In the genomic region with DNA sequence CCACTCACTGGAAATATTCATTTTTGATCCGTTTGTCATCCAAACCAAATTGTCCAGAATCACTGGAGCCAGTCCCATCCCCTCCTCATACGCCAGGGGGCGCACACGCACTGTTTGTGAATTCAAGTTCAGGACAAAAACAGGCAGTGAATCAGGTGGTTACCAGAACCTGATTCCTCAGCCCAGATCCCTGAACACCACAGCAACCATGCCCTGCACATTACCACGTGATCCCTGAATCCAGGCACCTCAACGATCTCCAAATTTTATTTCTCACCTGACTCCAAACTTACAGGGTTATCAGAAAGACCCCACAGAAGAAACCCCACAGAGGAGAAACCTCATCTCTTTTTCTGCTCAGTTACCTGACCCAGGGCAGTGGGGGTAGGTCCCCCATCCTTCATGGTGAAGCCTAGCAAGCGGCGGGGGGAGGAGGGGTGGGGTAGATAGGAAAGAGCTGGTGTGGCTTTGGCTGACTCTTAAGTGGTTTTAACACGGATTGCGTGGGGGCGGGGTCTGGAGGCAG, we compare ENCODE assay signal across 8 cellular contexts. TPM values are rescaled to one million over a fixed set of nuclear protein-coding genes. Genes with fewer than 3 reads are reported as not detected.
DNase-seq lines count a peak whose midpoint lies in the region; ATAC-seq, FAIRE-seq and TF ChIP-seq lines count a peak whose summit lies in the region.

No MANE protein-coding gene starts in this region.

- H2AFZ ChIP-seq in astrocyte (ENCODE audit: low read depth, low read length) (no peak overlapping the region), hepatocyte (no peak overlapping the region)

- peaks cover 28% of the 10 kb centered on the region for H3K4me1 Mint-ChIP-seq in astrocyte (ENCODE audit: low read depth, unreplicated experiment)

- H3K36me3 Mint-ChIP-seq in astrocyte (ENCODE audit: low read depth, unreplicated experiment), result peaks cover 4% of the 10 kb centered on the region

- peak; percentile 87 for DNase-seq in GM13976 (ENCODE audit: low spot score)
- DNase-seq in NCI-H2081 (lab: John Stamatoyannopoulos, UW), result peak; percentile 88 to 89
- DNase-seq in T-helper 9 cell, result peak; percentile 82
- DNase-seq in astrocyte (ENCODE audit: low read depth), result peak; percentile 66
- peak; percentile 93 for DNase-seq in hepatocyte (ENCODE audit: low spot score)
- DNase-seq in sciatic nerve (ENCODE audit: low spot score), result peak; percentile 92

- H3K36me3 ChIP-seq in astrocyte (ENCODE audit: insufficient read depth, low read length) (no peaks in the 10 kb centered on the region), hepatocyte (replicated peaks; ENCODE audit: insufficient read depth, low read depth) (no peaks in the 10 kb centered on the region)

- peak overlapping the region; percentile 36 for H3K4me2 ChIP-seq in astrocyte (ENCODE audit: low read length)
- no peak overlapping the region for H3K4me2 ChIP-seq in hepatocyte

- H3K9me3 Mint-ChIP-seq in astrocyte (ENCODE audit: unreplicated experiment), result peaks cover 2% of the 10 kb centered on the region

- 15% methylated on average over 11 of the region's 11 CpGs for WGBS in hepatocyte (ENCODE audit: low lambda C conversion rate, missing lambda C conversion rate)

- peaks cover 27% of the 10 kb centered on the region for H4K20me1 ChIP-seq in astrocyte (ENCODE audit: insufficient read depth, low read length)
- H4K20me1 ChIP-seq in hepatocyte (ENCODE audit: insufficient read depth, poor library complexity, severe bottlenecking), result no peaks in the 10 kb centered on the region

- FAIRE-seq in astrocyte (lab: Jason Lieb, UNC), result peak; percentile 100

- H3K27ac Mint-ChIP-seq in astrocyte (ENCODE audit: unreplicated experiment), result no peak overlapping the region

- no peaks in the 10 kb centered on the region for H3K27me3 ChIP-seq in astrocyte (ENCODE audit: insufficient read depth, low read length)
- H3K27me3 ChIP-seq in hepatocyte, result no peaks in the 10 kb centered on the region

- TF ChIP-seq CTCF in GM13976 (IDR thresholded peaks at IDR 0.05; ENCODE audit: borderline replicate concordance, control extremely low read depth, extremely low read depth, insufficient read depth, missing control alignments) (peak; percentile 97), astrocyte (IDR thresholded peaks at IDR 0.05; ENCODE audit: insufficient read depth, low read depth, low read length) (peak; percentile 99), hepatocyte (IDR thresholded peaks at IDR 0.05; ENCODE audit: poor library complexity) (peak; percentile 97)

- H3K79me2 ChIP-seq in astrocyte (ENCODE audit: insufficient read depth, low read length), result peaks cover 32% of the 10 kb centered on the region
- H3K79me2 ChIP-seq in hepatocyte, result peaks cover 27% of the 10 kb centered on the region

- in situ Hi-C loops in GM13976 (cut with MboI; ENCODE audit: low sequenced_read_pairs, unreplicated experiment), result loop anchor here (25.0 kb wide), 1 partner anchor 408 kb away; the partner anchor contains the start of genes ARTN and IPO13

- no peaks in the 10 kb centered on the region for H3K9me2 ChIP-seq in hepatocyte (replicated peaks; ENCODE audit: insufficient read depth)

- ATAC-seq in sciatic nerve (peak; percentile 81), GM18907 (IDR thresholded peaks at IDR 0.05; ENCODE audit: unreplicated experiment) (no peak), HG03280 (IDR thresholded peaks at IDR 0.05; ENCODE audit: unreplicated experiment) (no peak)

- H3K9ac ChIP-seq in astrocyte (ENCODE audit: low read length), result no peak overlapping the region

- intact Hi-C loops in sciatic nerve (cut with DNase I), result loop anchor here (10.0 kb wide), 1 partner anchor 126 kb away; the partner anchor contains the start of gene KDM4A

- H3K4me3 ChIP-seq in astrocyte (ENCODE audit: insufficient read depth, low read depth, low read length), result no peak overlapping the region
- H3K4me3 ChIP-seq in hepatocyte, result no peak overlapping the region

- no peak overlapping the region for H3K27ac ChIP-seq in astrocyte (ENCODE audit: low read depth, low read length)
- no peak overlapping the region for H3K27ac ChIP-seq in hepatocyte

- H3K4me1 ChIP-seq in astrocyte (ENCODE audit: insufficient read depth, low read length) (peaks cover 31% of the 10 kb centered on the region), hepatocyte (ENCODE audit: insufficient read depth) (peaks cover 29% of the 10 kb centered on the region)

- H3K4me3 Mint-ChIP-seq in astrocyte (ENCODE audit: unreplicated experiment), result peak overlapping the region; percentile 90

- H3K9me3 ChIP-seq in astrocyte (ENCODE audit: insufficient read depth, low read depth, low read length) (no peaks in the 10 kb centered on the region), hepatocyte (ENCODE audit: low read depth) (no peaks in the 10 kb centered on the region)

- no peaks in the 10 kb centered on the region for H3K27me3 Mint-ChIP-seq in astrocyte (ENCODE audit: low read depth, unreplicated experiment)

RNA-seq across cellular contexts. Expression of gene PTPRF, which starts 1.4 kb away (rescaled TPM):
- total RNA-seq in astrocyte (231 and 275 TPM in 2 replicates), hepatocyte (75.7 and 115 TPM in 2 replicates), sciatic nerve (180 TPM)
- polyA plus RNA-seq in hepatocyte, result 84.6 and 96.0 TPM in 2 replicates
